ENCODE assay signal across 22 cellular contexts in genomic region chr5:72857396-72857795, GRCh38. TPM values are rescaled to one million over a fixed set of nuclear protein-coding genes. Genes with fewer than 3 reads are reported as not detected.
DNase-seq lines count a peak whose midpoint lies in the region; ATAC-seq and TF ChIP-seq lines count a peak whose summit lies in the region.
"Had no signal": no experiment of that assay in that cellular context is flagged by ENCODE, and none has a peak within 500 bp of the region (broad histone marks: within the 10 kb centered on the region; RNA-seq: fewer than 3 reads in every experiment).

No MANE protein-coding gene starts in this region.

- H3K36me3 ChIP-seq in SK-N-MC (ENCODE audit: insufficient read depth, low read length) (peaks cover 98% of the 10 kb centered on the region), psoas muscle (ENCODE audit: insufficient read depth in 1 of 2, low read depth in 1 of 2) (peaks cover 6 to 54% of the 10 kb centered on the region in 2 donors), neural progenitor cell (peaks cover 38% of the 10 kb centered on the region)

- H3K27ac ChIP-seq in SK-N-MC (0 out of 2 replicates have a peak overlapping the region, but pooled peaks have one; percentile 14), psoas muscle (peak overlapping the region; percentile 11), neural progenitor cell (no peak overlapping the region), RWPE1 (no peak overlapping the region)
- H3K27ac ChIP-seq: A549, KMS-11, SJCRH30 had no signal

- DNase-seq in 8988T (peak; percentile 50), SK-N-MC (ENCODE audit: low read depth, low spot score) (no peak), endothelial cell (ENCODE audit: low spot score) (no peak), psoas muscle (no peak), neural progenitor cell (ENCODE audit: low spot score) (no peak), RWPE1 (ENCODE audit: low spot score) (no peak)
- no peak for DNase-seq in NK-92 treated with Interleukin-12 subunit alpha and Interleukin-12 subunit beta, amount 100 ng/mL, for 24 hours (lab: John Stamatoyannopoulos, UW)
- DNase-seq: GOT3, HCEC 1CT, IMR-90, NCI-H1105, NCI-H146, NCI-H2029, NCI-H2227 treated with DMSO at 0.1 percent for 48 hours, NCI-H510A treated with DMSO at 0.1 percent for 48 hours, NCI-H748 treated with DMSO at 0.1 percent for 48 hours, SJCRH30 had no signal

- H3K4me1 Mint-ChIP-seq in endothelial cell (ENCODE audit: unreplicated experiment) (peaks cover 7% of the 10 kb centered on the region), neural progenitor cell (peaks cover 3% of the 10 kb centered on the region)

- H3K79me2 ChIP-seq in neural progenitor cell (ENCODE audit: low read depth): peaks cover 99% of the 10 kb centered on the region

- no peak overlapping the region for H2AFZ ChIP-seq in neural progenitor cell (replicated peaks)

- ATAC-seq in psoas muscle: no peak
- ATAC-seq: A549, Panc1 had no signal

- POLR2A ChIA-PET in RWPE1 (lab: Yijun Ruan, JAX; ENCODE audit: low non-redundant PET): no interaction called here

- H3K27me3 Mint-ChIP-seq in endothelial cell (ENCODE audit: unreplicated experiment) (peaks cover 2% of the 10 kb centered on the region), neural progenitor cell (ENCODE audit: insufficient read depth, low read depth) (no peaks in the 10 kb centered on the region)
- H3K27me3 Mint-ChIP-seq: B cell had no signal

- H3K9ac ChIP-seq in SK-N-MC (ENCODE audit: insufficient read length): no peak overlapping the region
- H3K9ac ChIP-seq in neural progenitor cell: no peak overlapping the region
- H3K9ac ChIP-seq: KMS-11 had no signal

- H3K4me1 ChIP-seq in psoas muscle: peaks cover 43% of the 10 kb centered on the region
- H3K4me1 ChIP-seq in neural progenitor cell: peaks cover 3% of the 10 kb centered on the region
- H3K4me1 ChIP-seq: SJCRH30 had no signal

- intact Hi-C loops in psoas muscle (cut with DNase I): no loop called here

- H4K20me1 ChIP-seq in neural progenitor cell (ENCODE audit: low read depth): peaks cover 64% of the 10 kb centered on the region

- no peaks in the 10 kb centered on the region for H3K9me3 ChIP-seq in SK-N-MC (ENCODE audit: low read depth, low read length)
- no peaks in the 10 kb centered on the region for H3K9me3 ChIP-seq in psoas muscle
- H3K9me3 ChIP-seq in neural progenitor cell (ENCODE audit: low read depth): no peaks in the 10 kb centered on the region
- H3K9me3 ChIP-seq: A549, SJCRH30 had no signal

- H3K27me3 ChIP-seq in psoas muscle (ENCODE audit: insufficient read depth in 3 of 3, low read length in 2 of 3) (no peaks in the 10 kb centered on the region), neural progenitor cell (no peaks in the 10 kb centered on the region)
- H3K27me3 ChIP-seq: SJCRH30 had no signal

- H3K4me3 Mint-ChIP-seq in endothelial cell (ENCODE audit: unreplicated experiment) (peak overlapping the region; percentile 83), neural progenitor cell (no peak overlapping the region)
- H3K4me3 Mint-ChIP-seq: B cell, CD14-positive monocyte had no signal

- H3K36me3 Mint-ChIP-seq in endothelial cell (ENCODE audit: low read depth, unreplicated experiment): peaks cover 28% of the 10 kb centered on the region
- H3K36me3 Mint-ChIP-seq in neural progenitor cell: peaks cover 49% of the 10 kb centered on the region

- H3K4me3 ChIP-seq in SK-N-MC: no peak overlapping the region
- H3K4me3 ChIP-seq in psoas muscle: no peak overlapping the region
- no peak overlapping the region for H3K4me3 ChIP-seq in neural progenitor cell
- H3K4me3 ChIP-seq: A549, SJCRH30 had no signal

- 63 to 78% (median 74%) methylated on average over 5 of the region's 5 CpGs for WGBS in psoas muscle, 3 donors

- TF ChIP-seq CTCF in endothelial cell (IDR thresholded peaks at IDR 0.05; ENCODE audit: unreplicated experiment): no peak
- no peak for TF ChIP-seq CTCF in psoas muscle (IDR thresholded peaks at IDR 0.05)
- TF ChIP-seq CTCF in neural progenitor cell (IDR thresholded peaks at IDR 0.05): no peak
- no peak for TF ChIP-seq CTCF in RWPE1 (conservative IDR thresholded peaks at IDR 0.05; ENCODE audit: low read depth)

- no peaks in the 10 kb centered on the region for H3F3A ChIP-seq in neural progenitor cell (ENCODE audit: low read depth)

- no peaks in the 10 kb centered on the region for H3K9me3 Mint-ChIP-seq in endothelial cell (ENCODE audit: unreplicated experiment)
- H3K9me3 Mint-ChIP-seq in neural progenitor cell: no peaks in the 10 kb centered on the region

- H3K4me2 ChIP-seq in neural progenitor cell: no peak overlapping the region
- H3K4me2 ChIP-seq: A549, KMS-11 had no signal

- CTCF ChIA-PET in RWPE1 (lab: Yijun Ruan, JAX): interaction anchor here (0.6 to 0.7 kb wide), 2 partner anchors 21 to 521 kb away, joined by 3 read pairs; no protein-coding TSS in a partner anchor

- H3K27ac Mint-ChIP-seq in endothelial cell (ENCODE audit: unreplicated experiment): peak overlapping the region; percentile 93
- H3K27ac Mint-ChIP-seq in neural progenitor cell: no peak overlapping the region
- H3K27ac Mint-ChIP-seq: B cell had no signal

RNA-seq across cellular contexts. Expression of gene TNPO1, which starts 40.9 kb away (rescaled TPM):
- total RNA-seq in endothelial cell (ENCODE audit: unreplicated experiment): 149 TPM
- 10 to 100 TPM; 64.0 to 99.2 (median 77.6) TPM for total RNA-seq in psoas muscle
- 100 to 1,000 TPM in 1 of 3 donors, 10 to 100 TPM in 2; 15.0 to 115 (median 23.2) TPM for polyA plus RNA-seq in psoas muscle
- 194 and 316 TPM in 2 replicates for total RNA-seq in neural progenitor cell (ENCODE audit: low replicate concordance)

Comparison
In these comparisons a context has a peak if more than half of its experiments do, and no peak if none do; other contexts are left out.
1. H3K27ac ChIP-seq: peak in SK-N-MC (single experiment) and psoas muscle (single experiment); none in neural progenitor cell (single experiment) and RWPE1 (single experiment).